10 cellular contexts compared by ENCODE assay signal in the genomic region with DNA sequence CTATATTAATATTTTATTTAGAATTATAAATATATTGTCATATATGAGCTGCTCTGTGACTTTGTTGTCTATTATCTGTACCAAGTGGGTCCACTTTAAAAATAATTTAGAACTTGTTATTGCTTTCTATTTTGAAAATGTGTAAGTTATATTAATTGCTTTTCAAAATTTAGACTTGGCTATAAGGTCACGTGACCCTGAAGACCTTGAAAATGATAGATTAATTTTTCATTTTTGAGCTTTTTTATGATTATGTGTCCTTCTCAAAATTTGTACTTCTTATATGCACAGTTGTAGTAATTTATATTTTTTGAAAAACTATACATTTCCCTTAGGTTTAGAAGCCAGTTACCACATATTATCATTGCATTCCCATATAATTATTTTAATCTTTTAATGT.
"Had no signal": no experiment of that assay in that cellular context is flagged by ENCODE, and none has a peak within 500 bp of the region (broad histone marks: within the 10 kb centered on the region; RNA-seq: fewer than 3 reads in every experiment).

No MANE protein-coding gene starts in this region.

- ATAC-seq: HCT116 had no signal

- H3K9ac ChIP-seq: GM23248, KMS-11 had no signal

- H3K9me3 ChIP-seq: HAP-1 had no signal

- H2AFZ ChIP-seq: GM23248 had no signal

- H3K4me2 ChIP-seq: KMS-11 had no signal

- H3K27ac ChIP-seq: GM23248, HL-60, KMS-11 had no signal

- H3K36me3 ChIP-seq: HAP-1 had no signal

- H3K4me1 ChIP-seq: HAP-1 had no signal

- DNase-seq: GM23248, GOT3, H7, HFFc6, IMR-90, KBM-7 had no signal

- H3K4me3 ChIP-seq: GM23248, HAP-1 had no signal
